In the genomic region with DNA sequence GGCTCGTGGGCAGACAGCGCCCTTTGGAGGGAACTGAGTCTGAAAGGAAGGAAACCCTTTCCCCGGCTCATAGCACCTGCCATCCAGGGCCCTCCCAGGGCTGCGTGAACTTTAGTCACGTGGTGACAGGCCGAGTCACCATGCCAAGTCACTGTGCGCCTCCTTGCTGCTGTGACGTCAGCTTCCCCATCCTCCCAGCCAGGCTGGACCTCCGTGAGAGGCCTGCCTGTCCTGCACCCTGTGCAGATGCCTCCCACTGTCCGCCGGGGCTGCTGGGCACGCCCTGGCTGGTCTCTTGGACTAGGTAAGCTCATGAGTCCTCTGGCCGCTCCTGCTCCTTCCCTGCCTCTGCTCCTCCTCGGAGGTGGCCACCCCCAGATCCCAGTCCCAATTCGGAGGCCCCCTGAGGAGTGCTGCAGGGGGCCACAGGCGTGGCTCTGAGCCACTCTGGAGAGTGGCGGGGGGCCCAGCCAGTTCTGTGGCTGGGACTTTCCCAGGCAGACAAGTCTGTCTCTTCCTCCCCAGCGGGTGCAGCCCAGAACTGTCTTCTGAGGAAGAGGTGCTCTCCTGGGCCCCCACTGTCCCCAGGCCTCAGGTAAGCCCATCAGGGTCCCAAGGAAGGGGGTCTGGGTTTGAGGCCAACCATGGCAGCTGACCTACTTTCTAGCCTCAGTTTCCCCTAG, we compare ENCODE assay signal across 8 cellular contexts. TPM values are rescaled to one million over a fixed set of nuclear protein-coding genes. Genes with fewer than 3 reads are reported as not detected.
DNase-seq lines count a peak whose midpoint lies in the region; ATAC-seq lines count a peak whose summit lies in the region.
"Not testable (repeated sequence)": the region's sequence is repeated elsewhere in the genome, so short reads cannot be mapped to it uniquely, and the experiment has no call there.

No MANE protein-coding gene starts in this region.

- H3K9me3 Mint-ChIP-seq in T-cell = not testable (repeated sequence)

- H3K36me3 Mint-ChIP-seq in T-cell = not testable (repeated sequence)

- peak overlapping the region; percentile 78 to 87 (median 80) for H3K4me3 Mint-ChIP-seq in T-cell

- H3K27me3 Mint-ChIP-seq in T-cell = not testable (repeated sequence)

- peak; percentile 69 to 75 (median 71) for ATAC-seq in T-cell (replicated peaks in 1 of 4)

- H3K4me1 Mint-ChIP-seq in T-cell = peaks cover 20 to 34% (median 25%) of the 10 kb centered on the region in 3 donors

- CTCF ChIA-PET in T-cell (lab: Charles Lee) = not testable (repeated sequence)

- POLR2A ChIA-PET in T-cell (lab: Charles Lee) = not testable (repeated sequence)

- peak overlapping the region; percentile 91 to 95 for H3K27ac Mint-ChIP-seq in T-cell

- DNase-seq in DMS53 treated with DMSO at 0.1 percent for 48 hours (lab: John Stamatoyannopoulos, UW; ENCODE audit: unreplicated experiment) (peak; percentile 42), GM19240 (ENCODE audit: insufficient read length, low spot score) (peak; percentile 45), HUDEP-2 (lab: John Stamatoyannopoulos, UW; ENCODE audit: unreplicated experiment in 76 of 76) (peak in 60 of 76 experiments; percentile 10 to 90 (median 54)), T-cell (peak in 27 of 34 experiments; percentile 11 to 51 (median 25)), activated T-cell treated with anti-CD3 and anti-CD28 coated beads for 24 hours (ENCODE audit: low read depth) (peak; percentile 59), mucosa of gallbladder (ENCODE audit: low spot score) (peak; percentile 75)
- peak; percentile 9 for DNase-seq in effector CD4-positive, alpha-beta T cell
- DNase-seq in stimulated activated CD8-positive, alpha-beta memory T cell treated with anti-CD3 and anti-CD28 coated beads, Interleukin-12 subunit alpha, Interleukin-12 subunit beta, amount 100 ng/mL, for 24 hours (ENCODE audit: extremely low read depth) = peak; percentile 17

RNA-seq across cellular contexts. Expression of gene GGT1, which starts 4.6 kb away (rescaled TPM):
- 10 to 100 TPM; 11.8 to 30.6 (median 19.8) TPM for total RNA-seq in T-cell
- total RNA-seq in mucosa of gallbladder = 208 TPM

RNA-seq across cellular contexts. Expression of gene LRRC75B, which starts 14.7 kb away (rescaled TPM):
- total RNA-seq in T-cell (under 1 TPM in 3 of 5 donors, not detected in 2; 0.47 to 0.72 (median 0.54) TPM), mucosa of gallbladder (49.4 TPM)

RNA-seq across cellular contexts. Expression of gene SNRPD3, which starts 51.8 kb away (rescaled TPM):
- total RNA-seq in T-cell (10 to 100 TPM; 36.5 to 80.2 (median 68.7) TPM), mucosa of gallbladder (98.3 TPM)

RNA-seq across cellular contexts. Expression of gene GUCD1, which starts 52.6 kb away (rescaled TPM):
- total RNA-seq in T-cell (10 to 100 TPM; 51.2 to 81.8 (median 73.0) TPM), mucosa of gallbladder (201 TPM)

Comparison
In these comparisons a context has a peak if more than half of its experiments do, and no peak if none do; other contexts are left out.
1. Peak in every context shown above with its lines: DNase-seq and ATAC-seq.
2. DNase-seq: peak in every context shown above with its lines; median percentile 75 in mucosa of gallbladder; 59 in activated T-cell treated with anti-CD3 and anti-CD28 coated beads for 24 hours; 54 in HUDEP-2; 45 in GM19240; 42 in DMS53 treated with DMSO at 0.1 percent for 48 hours; 25 in T-cell; 17 in stimulated activated CD8-positive, alpha-beta memory T cell treated with anti-CD3 and anti-CD28 coated beads, Interleukin-12 subunit alpha, Interleukin-12 subunit beta, amount 100 ng/mL, for 24 hours; 9 in effector CD4-positive, alpha-beta T cell.
3. RNA of gene LRRC75B, which starts 14.7 kb away (total RNA-seq): 49.4 TPM in mucosa of gallbladder (single experiment); 0.47 to 0.72 TPM in T-cell; every median in the first group is over 10 times any median in the second.